1 cellular context compared by ENCODE assay signal in the genomic region with DNA sequence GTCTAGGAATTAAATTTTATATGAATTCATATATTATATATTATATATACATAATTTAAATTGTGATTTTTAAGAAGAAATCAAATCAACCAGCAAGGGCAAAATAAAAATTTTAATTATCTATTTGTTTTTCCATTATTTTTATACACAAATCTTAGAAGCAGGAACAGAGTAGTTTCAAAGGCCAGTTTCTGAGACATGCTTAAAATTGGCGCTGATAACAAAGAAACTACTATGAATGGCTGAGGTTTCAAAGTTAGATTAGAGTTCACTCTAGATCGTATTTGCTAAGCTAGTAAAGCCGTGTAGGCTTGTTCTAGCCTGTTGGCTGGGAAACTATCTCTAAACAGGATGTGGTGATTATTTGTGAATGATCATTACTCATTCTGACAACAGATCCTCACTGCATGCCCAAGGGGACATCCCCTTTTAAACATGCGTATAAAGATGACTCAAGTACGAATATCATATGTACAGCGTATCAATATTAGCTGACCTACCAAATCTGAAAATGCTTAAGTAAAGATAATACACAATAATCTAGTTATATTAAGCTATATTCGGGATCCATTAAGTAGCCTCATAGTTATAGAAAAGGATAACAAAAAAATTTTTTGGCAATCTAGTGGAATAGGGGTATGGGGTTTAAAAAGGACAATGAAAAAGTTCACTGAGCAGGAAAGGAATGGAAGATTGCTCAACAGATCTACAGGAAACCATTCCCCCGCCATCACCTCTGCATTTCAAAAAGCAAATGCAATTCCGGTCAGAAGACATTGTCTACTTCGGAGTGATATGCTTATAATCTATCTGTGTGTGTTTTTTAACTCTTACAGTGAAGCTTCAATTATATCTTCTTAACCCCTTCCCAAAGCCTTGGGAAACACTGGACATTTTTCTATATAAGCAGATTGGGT.
TF ChIP-seq lines count a peak whose summit lies in the region.

No MANE protein-coding gene starts in this region.

TF ChIP-seq in GM23338, 12 proteins besides CTCF, POLR2A, EP300 and RAD21 (continued from another document):
- TF ChIP-seq, protein P1, sequence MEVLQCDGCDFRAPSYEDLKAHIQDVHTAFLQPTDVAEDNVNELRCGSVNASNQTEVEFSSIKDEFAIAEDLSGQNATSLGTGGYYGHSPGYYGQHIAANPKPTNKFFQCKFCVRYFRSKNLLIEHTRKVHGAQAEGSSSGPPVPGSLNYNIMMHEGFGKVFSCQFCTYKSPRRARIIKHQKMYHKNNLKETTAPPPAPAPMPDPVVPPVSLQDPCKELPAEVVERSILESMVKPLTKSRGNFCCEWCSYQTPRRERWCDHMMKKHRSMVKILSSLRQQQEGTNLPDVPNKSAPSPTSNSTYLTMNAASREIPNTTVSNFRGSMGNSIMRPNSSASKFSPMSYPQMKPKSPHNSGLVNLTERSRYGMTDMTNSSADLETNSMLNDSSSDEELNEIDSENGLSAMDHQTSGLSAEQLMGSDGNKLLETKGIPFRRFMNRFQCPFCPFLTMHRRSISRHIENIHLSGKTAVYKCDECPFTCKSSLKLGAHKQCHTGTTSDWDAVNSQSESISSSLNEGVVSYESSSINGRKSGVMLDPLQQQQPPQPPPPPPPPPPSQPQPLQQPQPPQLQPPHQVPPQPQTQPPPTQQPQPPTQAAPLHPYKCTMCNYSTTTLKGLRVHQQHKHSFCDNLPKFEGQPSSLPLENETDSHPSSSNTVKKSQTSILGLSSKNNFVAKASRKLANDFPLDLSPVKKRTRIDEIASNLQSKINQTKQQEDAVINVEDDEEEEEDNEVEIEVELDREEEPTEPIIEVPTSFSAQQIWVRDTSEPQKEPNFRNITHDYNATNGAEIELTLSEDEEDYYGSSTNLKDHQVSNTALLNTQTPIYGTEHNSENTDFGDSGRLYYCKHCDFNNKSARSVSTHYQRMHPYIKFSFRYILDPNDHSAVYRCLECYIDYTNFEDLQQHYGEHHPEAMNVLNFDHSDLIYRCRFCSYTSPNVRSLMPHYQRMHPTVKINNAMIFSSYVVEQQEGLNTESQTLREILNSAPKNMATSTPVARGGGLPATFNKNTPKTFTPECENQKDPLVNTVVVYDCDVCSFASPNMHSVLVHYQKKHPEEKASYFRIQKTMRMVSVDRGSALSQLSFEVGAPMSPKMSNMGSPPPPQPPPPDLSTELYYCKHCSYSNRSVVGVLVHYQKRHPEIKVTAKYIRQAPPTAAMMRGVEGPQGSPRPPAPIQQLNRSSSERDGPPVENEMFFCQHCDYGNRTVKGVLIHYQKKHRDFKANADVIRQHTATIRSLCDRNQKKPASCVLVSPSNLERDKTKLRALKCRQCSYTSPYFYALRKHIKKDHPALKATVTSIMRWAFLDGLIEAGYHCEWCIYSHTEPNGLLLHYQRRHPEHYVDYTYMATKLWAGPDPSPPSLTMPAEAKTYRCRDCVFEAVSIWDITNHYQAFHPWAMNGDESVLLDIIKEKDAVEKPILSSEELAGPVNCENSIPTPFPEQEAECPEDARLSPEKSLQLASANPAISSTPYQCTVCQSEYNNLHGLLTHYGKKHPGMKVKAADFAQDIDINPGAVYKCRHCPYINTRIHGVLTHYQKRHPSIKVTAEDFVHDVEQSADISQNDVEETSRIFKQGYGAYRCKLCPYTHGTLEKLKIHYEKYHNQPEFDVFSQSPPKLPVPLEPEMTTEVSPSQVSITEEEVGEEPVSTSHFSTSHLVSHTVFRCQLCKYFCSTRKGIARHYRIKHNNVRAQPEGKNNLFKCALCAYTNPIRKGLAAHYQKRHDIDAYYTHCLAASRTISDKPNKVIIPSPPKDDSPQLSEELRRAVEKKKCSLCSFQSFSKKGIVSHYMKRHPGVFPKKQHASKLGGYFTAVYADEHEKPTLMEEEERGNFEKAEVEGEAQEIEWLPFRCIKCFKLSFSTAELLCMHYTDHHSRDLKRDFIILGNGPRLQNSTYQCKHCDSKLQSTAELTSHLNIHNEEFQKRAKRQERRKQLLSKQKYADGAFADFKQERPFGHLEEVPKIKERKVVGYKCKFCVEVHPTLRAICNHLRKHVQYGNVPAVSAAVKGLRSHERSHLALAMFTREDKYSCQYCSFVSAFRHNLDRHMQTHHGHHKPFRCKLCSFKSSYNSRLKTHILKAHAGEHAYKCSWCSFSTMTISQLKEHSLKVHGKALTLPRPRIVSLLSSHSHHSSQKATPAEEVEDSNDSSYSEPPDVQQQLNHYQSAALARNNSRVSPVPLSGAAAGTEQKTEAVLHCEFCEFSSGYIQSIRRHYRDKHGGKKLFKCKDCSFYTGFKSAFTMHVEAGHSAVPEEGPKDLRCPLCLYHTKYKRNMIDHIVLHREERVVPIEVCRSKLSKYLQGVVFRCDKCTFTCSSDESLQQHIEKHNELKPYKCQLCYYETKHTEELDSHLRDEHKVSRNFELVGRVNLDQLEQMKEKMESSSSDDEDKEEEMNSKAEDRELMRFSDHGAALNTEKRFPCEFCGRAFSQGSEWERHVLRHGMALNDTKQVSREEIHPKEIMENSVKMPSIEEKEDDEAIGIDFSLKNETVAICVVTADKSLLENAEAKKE (CRISPR knock-in tag; IDR thresholded peaks at IDR 0.05) = no peak
- no peak for TF ChIP-seq JUNB (IDR thresholded peaks at IDR 0.05; ENCODE audit: unreplicated experiment)
- TF ChIP-seq CREB1 (CRISPR knock-in tag; IDR thresholded peaks at IDR 0.05; ENCODE audit: low read depth) = no peak
- no peak for TF ChIP-seq EZH2 (IDR thresholded peaks at IDR 0.05; ENCODE audit: low read depth, unreplicated experiment)
- TF ChIP-seq ZNF114 (CRISPR knock-in tag; IDR thresholded peaks at IDR 0.05) = no peak
- TF ChIP-seq NANOG (IDR thresholded peaks at IDR 0.05; ENCODE audit: borderline replicate concordance) = no peak
- TF ChIP-seq ZNF331 (CRISPR knock-in tag; IDR thresholded peaks at IDR 0.05; ENCODE audit: low read depth) = no peak
TF ChIP-seq in GM23338: peak in this region for 0.
